In genomic region chr3:5198986-5199731, GRCh38 we compare ENCODE assay signal across 8 cellular contexts. TPM values are rescaled to one million over a fixed set of nuclear protein-coding genes. Genes with fewer than 3 reads are reported as not detected.
DNase-seq lines count a peak whose midpoint lies in the region; ATAC-seq and TF ChIP-seq lines count a peak whose summit lies in the region.

No MANE protein-coding gene starts in this region.

- H3K56ac ChIP-seq in mesendoderm (ENCODE audit: low read length) = peak overlapping the region; percentile 15

- no peak for TF ChIP-seq CTCF in OCI-LY7 (conservative IDR thresholded peaks at IDR 0.05; ENCODE audit: low read length)

- no TSS peak for BruUV-seq in OCI-LY7 (replicated peaks; lab: Mats Ljungman, UMichigan)

- DNase-seq in OCI-LY7 (ENCODE audit: low spot score) = no peak
- DNase-seq in mesendoderm = no peak
- no peak for DNase-seq in caudate nucleus (lab: John Stamatoyannopoulos, UW)
- no peak for DNase-seq in Right ventricle myocardium superior
- DNase-seq in NCI-H128 (lab: John Stamatoyannopoulos, UW; ENCODE audit: unreplicated experiment) = no peak

- intact Hi-C loops in OCI-LY7 (cut with micrococcal nuclease; ENCODE audit: unreplicated experiment) = no loop called here
- intact Hi-C loops in Right ventricle myocardium superior (cut with DNase I) = no loop called here

- H4K8ac ChIP-seq in mesendoderm (ENCODE audit: low read depth, low read length) = no peak overlapping the region

- CTCF ChIA-PET in OCI-LY7 (lab: Charles Lee; ENCODE audit: unreplicated experiment) = interaction anchor here (0.7 kb wide), 1 partner anchor 13 kb away, joined by 6 read pairs; no protein-coding TSS in a partner anchor

- no peaks in the 10 kb centered on the region for H3K9me3 ChIP-seq in OCI-LY7 (ENCODE audit: low read length)

- no peak overlapping the region for H3K9ac ChIP-seq in mesendoderm (ENCODE audit: low read length)

- peaks cover 8% of the 10 kb centered on the region; the same call in 1 of the 2 replicates for H4K20me1 ChIP-seq in OCI-LY7 (ENCODE audit: insufficient read depth, low read length)

- peak overlapping the region; percentile 99 for H3K27ac ChIP-seq in OCI-LY7 (ENCODE audit: low read depth, low read length, poor library complexity, severe bottlenecking)
- no peak overlapping the region for H3K27ac ChIP-seq in mesendoderm (ENCODE audit: low read depth, low read length)
- no peak overlapping the region for H3K27ac ChIP-seq in caudate nucleus (ENCODE audit: low read depth, low read length)

- no peak overlapping the region for H2BK5ac ChIP-seq in mesendoderm (ENCODE audit: low read length)

- H2BK15ac ChIP-seq in mesendoderm (replicated peaks; ENCODE audit: low read depth) = no peak overlapping the region

- H3K4ac ChIP-seq in mesendoderm (ENCODE audit: low read depth, low read length) = no peak overlapping the region

- H2BK120ac ChIP-seq in mesendoderm (ENCODE audit: low read depth, low read length) = no peak overlapping the region

- H4K5ac ChIP-seq in mesendoderm (ENCODE audit: low read length) = no peak overlapping the region

- no CpG with 5 or more reads among the region's 5 CpGs for WGBS in mesendoderm (ENCODE audit: extremely low coverage, insufficient coverage, low lambda C conversion rate)

- no peak overlapping the region for H3K18ac ChIP-seq in mesendoderm (ENCODE audit: low read length)

- H3K9me2 ChIP-seq in OCI-LY7 (ENCODE audit: insufficient read depth, low read length) = no peaks in the 10 kb centered on the region

- no peaks in the 10 kb centered on the region for H3K27me3 ChIP-seq in mesendoderm (ENCODE audit: insufficient read depth, low read length, poor library complexity)

- H3K4me1 ChIP-seq in OCI-LY7 (ENCODE audit: insufficient read depth, low read length, poor library complexity, severe bottlenecking) (peaks cover 62% of the 10 kb centered on the region), mesendoderm (ENCODE audit: control insufficient read depth, low read depth, low read length) (peaks cover 2% of the 10 kb centered on the region)

- H3K4me2 ChIP-seq in OCI-LY7 (ENCODE audit: low read length) (peak overlapping the region; percentile 69), mesendoderm (ENCODE audit: low read length) (no peak overlapping the region)

- H2AK5ac ChIP-seq in mesendoderm (ENCODE audit: low read length) = no peak overlapping the region

- no peak overlapping the region for H3K23ac ChIP-seq in mesendoderm (ENCODE audit: low read length)

- ATAC-seq in GM18868 (IDR thresholded peaks at IDR 0.05; ENCODE audit: unreplicated experiment) (peak; percentile 53), HG02798 (IDR thresholded peaks at IDR 0.05; ENCODE audit: poor library complexity, unreplicated experiment) (peak; percentile 39), Right ventricle myocardium superior (ENCODE audit: poor library complexity) (no peak), HG03045 (IDR thresholded peaks at IDR 0.05; ENCODE audit: unreplicated experiment) (no peak)

- H3K36me3 ChIP-seq in OCI-LY7 (ENCODE audit: insufficient read depth, low read length) (peaks cover 88% of the 10 kb centered on the region), mesendoderm (ENCODE audit: control insufficient read depth, insufficient read depth, low read length) (peaks cover 3% of the 10 kb centered on the region)

- POLR2A ChIA-PET in OCI-LY7 (lab: Charles Lee) = interaction anchor here (0.7 to 11.4 kb wide), 10 partner anchors 7 to 77 kb away, joined by 3 to 444 read pairs (median 6); partner anchors contain the start of genes ARL8B and EDEM1

- H2AFZ ChIP-seq in OCI-LY7 (ENCODE audit: low read length) = no peak overlapping the region

- H3K4me3 ChIP-seq in OCI-LY7 (ENCODE audit: low read depth, low read length, poor library complexity, severe bottlenecking) = peak overlapping the region; percentile 52
- H3K4me3 ChIP-seq in mesendoderm (ENCODE audit: low read length) = no peak overlapping the region

- H3K79me1 ChIP-seq in mesendoderm (ENCODE audit: low read length) = peaks cover 6% of the 10 kb centered on the region

- H3K79me2 ChIP-seq in OCI-LY7 (ENCODE audit: insufficient read depth, low read depth, low read length) (peaks cover 86% of the 10 kb centered on the region), mesendoderm (ENCODE audit: control insufficient read depth, insufficient read depth, low read length) (peaks cover 3% of the 10 kb centered on the region)

RNA-seq across cellular contexts. Expression of gene EDEM1, which starts 11.7 kb away (rescaled TPM):
- 125 and 186 TPM in 2 replicates for total RNA-seq in OCI-LY7 (2014; rRNA removed; shearing (Covaris generic))
- total RNA-seq in OCI-LY7 (2022) (337 and 398 TPM in 2 replicates), Right ventricle myocardium superior (7.4 TPM)
- 4.2 TPM for polyA plus RNA-seq in mesendoderm (2013, experiment 1 of 2)
- 4.4 TPM for polyA plus RNA-seq in mesendoderm (2013, experiment 2 of 2)

Comparison
In these comparisons a context has a peak if more than half of its experiments do, and no peak if none do; other contexts are left out.
1. ATAC-seq: peak in GM18868 (single experiment) and HG02798 (single experiment); none in Right ventricle myocardium superior (single experiment) and HG03045 (single experiment).
2. RNA of gene EDEM1, which starts 11.7 kb away (total RNA-seq): 125 to 398 TPM in OCI-LY7; 7.4 TPM in Right ventricle myocardium superior (single experiment); every median in the first group is over 10 times any median in the second.